ENCODE assay signal across 14 cellular contexts in the genomic region with DNA sequence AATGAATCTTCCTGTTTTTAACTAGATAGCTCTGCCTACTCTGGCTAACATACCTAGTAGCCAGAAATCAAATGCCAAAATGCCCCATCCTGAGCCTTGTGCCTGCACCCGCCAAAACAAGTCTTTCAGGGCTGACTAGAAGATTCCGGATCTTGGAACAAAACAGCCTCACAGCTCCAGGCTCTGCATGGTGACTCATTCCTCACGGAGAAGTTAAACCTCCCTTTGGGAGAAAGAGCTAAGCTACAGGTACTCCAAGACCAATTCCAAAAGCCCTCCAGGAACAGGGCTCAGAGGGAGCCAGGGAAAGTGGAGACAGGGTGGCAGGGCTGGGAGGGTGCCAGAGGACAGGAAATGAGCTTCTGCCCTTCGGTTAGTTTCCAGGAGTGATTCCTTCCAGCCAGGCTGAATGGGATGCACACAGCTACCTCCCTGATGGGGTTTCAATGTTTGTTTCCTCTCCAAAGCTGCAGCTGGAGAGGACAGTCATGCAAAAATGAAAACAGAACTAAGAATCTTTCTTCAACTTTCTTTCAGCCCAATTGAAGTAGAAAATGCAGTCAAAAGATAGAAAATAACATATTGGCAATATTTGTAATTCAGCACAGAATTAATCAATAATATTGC.
DNase-seq lines count a peak whose midpoint lies in the region; ATAC-seq lines count a peak whose summit lies in the region.
"Had no signal": no experiment of that assay in that cellular context is flagged by ENCODE, and none has a peak within 500 bp of the region (broad histone marks: within the 10 kb centered on the region; RNA-seq: fewer than 3 reads in every experiment).

No MANE protein-coding gene starts in this region.

- no peaks in the 10 kb centered on the region for H3K9me3 ChIP-seq in adipocyte (ENCODE audit: control insufficient read depth, low read length)
- H3K9me3 ChIP-seq: neutrophil had no signal

- H3K4me1 ChIP-seq in adipocyte (ENCODE audit: control insufficient read depth, insufficient read depth, low read length), result peaks cover 29% of the 10 kb centered on the region

- ATAC-seq in sciatic nerve (peak; percentile 73), HG02798 (IDR thresholded peaks at IDR 0.05; ENCODE audit: poor library complexity, unreplicated experiment) (no peak), HG02588 (IDR thresholded peaks at IDR 0.05; ENCODE audit: unreplicated experiment) (no peak)
- ATAC-seq: activated CD4-positive, alpha-beta T cell treated with anti-CD3 and anti-CD28 coated beads for 36 hours; HepG2 had no signal

- intact Hi-C loops in sciatic nerve (cut with DNase I), result no loop called here

- H3K36me3 ChIP-seq in adipocyte (ENCODE audit: control insufficient read depth, insufficient read depth, low read length, severe bottlenecking), result no peaks in the 10 kb centered on the region
- H3K36me3 ChIP-seq: neutrophil had no signal

- no peak overlapping the region for H3K4me3 ChIP-seq in adipocyte (ENCODE audit: low read length)

- no peak overlapping the region for H3K9ac ChIP-seq in adipocyte (ENCODE audit: low read length)

- no peaks in the 10 kb centered on the region for H3K27me3 ChIP-seq in adipocyte (replicated peaks; ENCODE audit: control insufficient read depth, insufficient read depth, low read length)

- DNase-seq in ELF-1 (ENCODE audit: low read depth, low spot score), result peak; percentile 57
- peak; percentile 61 for DNase-seq in adipocyte (ENCODE audit: low read depth)
- DNase-seq in foreskin melanocyte, result peak; percentile 21
- DNase-seq in sciatic nerve (ENCODE audit: low spot score), result no peak
- DNase-seq in occipital lobe (lab: John Stamatoyannopoulos, UW), result no peak
- no peak for DNase-seq in NCI-H524 (lab: John Stamatoyannopoulos, UW)
- DNase-seq: activated CD4-positive, alpha-beta T cell treated with anti-CD3 and anti-CD28 coated beads for 36 hours; activated gamma-delta T cell; dermis blood vessel endothelial cell; NCI-H2081 had no signal

Comparison
In these comparisons a context has a peak if more than half of its experiments do, and no peak if none do; other contexts are left out.
1. DNase-seq: peak in ELF-1 (single experiment), adipocyte (single experiment) and foreskin melanocyte (single experiment); none in sciatic nerve (single experiment), occipital lobe (single experiment) and NCI-H524 (0 of 2).